ENCODE assay signal across 18 cellular contexts in genomic region chr11:14424096-14424495, GRCh38.
DNase-seq lines count a peak whose midpoint lies in the region; ATAC-seq and TF ChIP-seq lines count a peak whose summit lies in the region.
"Had no signal": no experiment of that assay in that cellular context is flagged by ENCODE, and none has a peak within 500 bp of the region (broad histone marks: within the 10 kb centered on the region; RNA-seq: fewer than 3 reads in every experiment).

No MANE protein-coding gene starts in this region.

- H3K9me3 Mint-ChIP-seq in CD8-positive, alpha-beta memory T cell: no peaks in the 10 kb centered on the region
- H3K9me3 Mint-ChIP-seq: activated naive CD4-positive, alpha-beta T cell treated with anti-CD3 and anti-CD28 coated beads for 36 hours; CD14-positive monocyte; immature natural killer cell; mesothelial cell of epicardium; stimulated activated memory B cell treated with anti-CD40 and anti-IgM and Interleukin-4, amounts not matched to agents 10 μg/mL and 1 μg/mL and 100 μg/mL, for 72 hours had no signal

- DNase-seq in AG20443 (ENCODE audit: low spot score) (peak; percentile 33), IMR-90 (peak; percentile 80), cardiac fibroblast (ENCODE audit: low read depth in 2 of 2) (peak; percentile 32 to 83), mesenchymal stem cell (peak; percentile 80), BE2C (no peak)
- no peak for DNase-seq in CD8-positive, alpha-beta memory T cell
- DNase-seq: activated naive CD4-positive, alpha-beta T cell treated with anti-CD3 and anti-CD28 coated beads for 36 hours; effector CD4-positive, alpha-beta T cell; immature natural killer cell; NCI-H1417 treated with DMSO at 0.1 percent for 48 hours; sigmoid colon had no signal

- H4K8ac ChIP-seq in IMR-90 (ENCODE audit: low read depth in 2 of 2, low read length in 2 of 2) (peak overlapping the region; percentile 89 to 94), mesenchymal stem cell (ENCODE audit: low read length) (no peak overlapping the region)

- H2AFZ ChIP-seq in IMR-90 (replicated peaks; ENCODE audit: low read length, poor library complexity) (no peak overlapping the region), mesenchymal stem cell (ENCODE audit: low read depth, low read length) (no peak overlapping the region)

- H2AK5ac ChIP-seq in IMR-90 (ENCODE audit: low read depth, low read length) (peak overlapping the region; percentile 52; the same call in 1 of the 2 replicates), mesenchymal stem cell (ENCODE audit: low read length, severe bottlenecking) (peak overlapping the region; percentile 49)

- H3K18ac ChIP-seq in IMR-90 (ENCODE audit: low read depth, low read length) (peak overlapping the region; percentile 100; the same call in 1 of the 2 replicates), mesenchymal stem cell (ENCODE audit: low read depth in 1 of 2, low read length in 2 of 2) (peak overlapping the region in 1 of 2 experiments; percentile 34)

- peak overlapping the region; percentile 89 for H2BK20ac ChIP-seq in IMR-90 (ENCODE audit: low read depth, low read length)

- peak overlapping the region; percentile 64; the same call in 1 of the 2 replicates for H3K27ac ChIP-seq in IMR-90 (ENCODE audit: insufficient read depth, low read length)
- H3K27ac ChIP-seq in mesenchymal stem cell (ENCODE audit: low read length, poor library complexity, severe bottlenecking): peak overlapping the region; percentile 95
- H3K27ac ChIP-seq in CD8-positive, alpha-beta memory T cell (ENCODE audit: low read depth, low read length): no peak overlapping the region
- H3K27ac ChIP-seq: cardiac muscle cell, VCaP had no signal

- BruUV-seq in IMR-90 (replicated peaks; lab: Mats Ljungman, UMichigan): no TSS peak

- ATAC-seq in IMR-90 (ENCODE audit: low read depth): peak; percentile 16
- no peak for ATAC-seq in HG02588 (IDR thresholded peaks at IDR 0.05; ENCODE audit: unreplicated experiment)
- no peak for ATAC-seq in GM21423 (IDR thresholded peaks at IDR 0.05; ENCODE audit: unreplicated experiment)
- ATAC-seq: stimulated activated memory B cell treated with anti-CD40 and anti-IgM and Interleukin-4, amounts not matched to agents 10 μg/mL and 1 μg/mL and 100 μg/mL, for 72 hours had no signal

- H3K23ac ChIP-seq in IMR-90 (ENCODE audit: low read depth, low read length): peak overlapping the region; percentile 59
- no peak overlapping the region for H3K23ac ChIP-seq in mesenchymal stem cell (ENCODE audit: low read length in 2 of 2)

- H3K4me3 ChIP-seq in IMR-90 (ENCODE audit: insufficient read depth, low read depth, low read length) (no peak overlapping the region), cardiac fibroblast (replicated peaks in 1 of 2; ENCODE audit: low read depth in 2 of 2, low read length in 2 of 2) (no peak overlapping the region), mesenchymal stem cell (ENCODE audit: insufficient read depth in 1 of 2, low read depth in 1 of 2, low read length in 2 of 2) (no peak overlapping the region), BE2C (ENCODE audit: low read depth, low read length) (no peak overlapping the region)
- no peak overlapping the region for H3K4me3 ChIP-seq in CD8-positive, alpha-beta memory T cell (ENCODE audit: low read length)
- H3K4me3 ChIP-seq: cardiac muscle cell, sigmoid colon had no signal

- in situ Hi-C loops in IMR-90 (cut with MboI; ENCODE audit: low sequenced_read_pairs): no loop called here

- no peaks in the 10 kb centered on the region for H3K27me3 ChIP-seq in IMR-90 (ENCODE audit: control insufficient read depth, insufficient read depth, low read length)
- no peaks in the 10 kb centered on the region for H3K27me3 ChIP-seq in mesenchymal stem cell (ENCODE audit: control insufficient read depth in 1 of 2, insufficient read depth in 1 of 2, low read length in 2 of 2)
- H3K27me3 ChIP-seq in CD8-positive, alpha-beta memory T cell (ENCODE audit: insufficient read depth, low read length, poor library complexity, severe bottlenecking): no peaks in the 10 kb centered on the region
- no peaks in the 10 kb centered on the region for H3K27me3 ChIP-seq in BE2C
- H3K27me3 ChIP-seq: cardiac muscle cell, sigmoid colon had no signal

- H4K5ac ChIP-seq in IMR-90 (ENCODE audit: low read depth, low read length): peak overlapping the region; percentile 87; the same call in 1 of the 2 replicates

- peak overlapping the region; percentile 78 for H4K91ac ChIP-seq in IMR-90 (ENCODE audit: insufficient read depth, low read depth, low read length)
- no peak overlapping the region for H4K91ac ChIP-seq in mesenchymal stem cell (ENCODE audit: low read length)

- H3K36me3 Mint-ChIP-seq in CD8-positive, alpha-beta memory T cell: no peaks in the 10 kb centered on the region
- H3K36me3 Mint-ChIP-seq: CD14-positive monocyte; mesothelial cell of epicardium; stimulated activated memory B cell treated with anti-CD40 and anti-IgM and Interleukin-4, amounts not matched to agents 10 μg/mL and 1 μg/mL and 100 μg/mL, for 72 hours had no signal

- H3K9me3 ChIP-seq in IMR-90 (ENCODE audit: control insufficient read depth, insufficient read depth, low read length) (no peaks in the 10 kb centered on the region), mesenchymal stem cell (ENCODE audit: control insufficient read depth, low read length) (no peaks in the 10 kb centered on the region), BE2C (no peaks in the 10 kb centered on the region)
- H3K9me3 ChIP-seq in CD8-positive, alpha-beta memory T cell (ENCODE audit: low read length): no peaks in the 10 kb centered on the region
- H3K9me3 ChIP-seq: sigmoid colon had no signal

- no peaks in the 10 kb centered on the region for H3K27me3 Mint-ChIP-seq in CD8-positive, alpha-beta memory T cell
- H3K27me3 Mint-ChIP-seq: stimulated activated memory B cell treated with anti-CD40 and anti-IgM and Interleukin-4, amounts not matched to agents 10 μg/mL and 1 μg/mL and 100 μg/mL, for 72 hours had no signal

- CTCF ChIA-PET in IMR-90 (lab: Yijun Ruan, JAX): interaction anchor here (0.9 to 2.3 kb wide), 2 partner anchors 12 to 31 kb away, joined by 3 to 5 read pairs; no protein-coding TSS in a partner anchor
- CTCF ChIA-PET in CD8-positive, alpha-beta memory T cell (lab: Charles Lee): no interaction called here

- peaks cover 0 to 4% (median 0%) of the 10 kb centered on the region in 3 donors for H3K4me1 Mint-ChIP-seq in CD8-positive, alpha-beta memory T cell
- H3K4me1 Mint-ChIP-seq: CD14-positive monocyte had no signal

- no peak overlapping the region for H2BK12ac ChIP-seq in mesenchymal stem cell (ENCODE audit: low read length in 2 of 2)

- no peak overlapping the region for H3K27ac Mint-ChIP-seq in CD8-positive, alpha-beta memory T cell
- H3K27ac Mint-ChIP-seq: activated naive CD4-positive, alpha-beta T cell treated with anti-CD3 and anti-CD28 coated beads for 36 hours; CD14-positive monocyte; immature natural killer cell; mesothelial cell of epicardium; stimulated activated memory B cell treated with anti-CD40 and anti-IgM and Interleukin-4, amounts not matched to agents 10 μg/mL and 1 μg/mL and 100 μg/mL, for 72 hours had no signal

- no peaks in the 10 kb centered on the region for H3K36me3 ChIP-seq in IMR-90 (ENCODE audit: control insufficient read depth, insufficient read depth, low read length)
- H3K36me3 ChIP-seq in mesenchymal stem cell (ENCODE audit: control insufficient read depth in 1 of 2, insufficient read depth in 2 of 2, low read depth in 1 of 2, low read length in 2 of 2): no peaks in the 10 kb centered on the region
- H3K36me3 ChIP-seq in CD8-positive, alpha-beta memory T cell (ENCODE audit: insufficient read depth, low read length): no peaks in the 10 kb centered on the region
- H3K36me3 ChIP-seq in BE2C: no peaks in the 10 kb centered on the region
- H3K36me3 ChIP-seq: cardiac muscle cell, sigmoid colon had no signal

- H3K4me2 ChIP-seq in IMR-90 (ENCODE audit: low read depth, low read length): peak overlapping the region; percentile 63; the same call in 1 of the 2 replicates
- no peak overlapping the region for H3K4me2 ChIP-seq in mesenchymal stem cell (ENCODE audit: low read length, poor library complexity, severe bottlenecking)

- POLR2A ChIA-PET in IMR-90 (lab: Charles Lee; ENCODE audit: unreplicated experiment): no interaction called here
- POLR2A ChIA-PET in CD8-positive, alpha-beta memory T cell (lab: Charles Lee): no interaction called here

- H2BK15ac ChIP-seq in IMR-90 (ENCODE audit: low read depth, low read length) (peak overlapping the region; percentile 61; the same call in 2 of the 3 replicates), mesenchymal stem cell (ENCODE audit: low read depth, poor library complexity, severe bottlenecking) (no peak overlapping the region)

- H2AK9ac ChIP-seq in IMR-90 (replicated peaks; ENCODE audit: low read depth, low read length, poor library complexity): no peak overlapping the region

- H3K9me1 ChIP-seq in IMR-90 (ENCODE audit: insufficient read depth, low read length): peaks cover 13% of the 10 kb centered on the region

- H3K4me1 ChIP-seq in IMR-90 (ENCODE audit: control insufficient read depth, insufficient read depth, low read length) (peaks cover 14% of the 10 kb centered on the region), mesenchymal stem cell (ENCODE audit: control insufficient read depth, insufficient read depth, low read depth, low read length) (peaks cover 15% of the 10 kb centered on the region), BE2C (no peaks in the 10 kb centered on the region)
- H3K4me1 ChIP-seq in CD8-positive, alpha-beta memory T cell (ENCODE audit: insufficient read depth, low read length): no peaks in the 10 kb centered on the region

- H2BK5ac ChIP-seq in IMR-90 (ENCODE audit: low read depth, low read length, poor library complexity, severe bottlenecking) (peak overlapping the region; percentile 90), mesenchymal stem cell (ENCODE audit: low read depth, low read length, poor library complexity, severe bottlenecking) (peak overlapping the region; percentile 90)

- TF ChIP-seq CTCF in IMR-90 (conservative IDR thresholded peaks at IDR 0.05; ENCODE audit: low read depth, low read length): no peak
- no peak for TF ChIP-seq CTCF in cardiac fibroblast (IDR thresholded peaks at IDR 0.05; ENCODE audit: low read depth, low read length)
- no peak for TF ChIP-seq CTCF in BE2C (IDR thresholded peaks at IDR 0.05; ENCODE audit: low read depth, low read length)

- no peaks in the 10 kb centered on the region for H4K20me1 ChIP-seq in IMR-90 (ENCODE audit: insufficient read depth, low read length)

- H3K4ac ChIP-seq in IMR-90 (ENCODE audit: low read depth, low read length) (peak overlapping the region; percentile 92; the same call in 1 of the 2 replicates), mesenchymal stem cell (ENCODE audit: low read depth in 1 of 2, low read length in 2 of 2) (no peak overlapping the region)

- H3K56ac ChIP-seq in IMR-90 (ENCODE audit: extremely low read depth, insufficient read depth, low read length): peak overlapping the region; percentile 60

- no peak overlapping the region; the same call in 1 of the 2 replicates for H3K9ac ChIP-seq in IMR-90 (ENCODE audit: low read depth, low read length)
- peak overlapping the region; percentile 62 for H3K9ac ChIP-seq in mesenchymal stem cell (ENCODE audit: low read length)

- no peak overlapping the region for H3K4me3 Mint-ChIP-seq in CD8-positive, alpha-beta memory T cell
- H3K4me3 Mint-ChIP-seq: activated naive CD4-positive, alpha-beta T cell treated with anti-CD3 and anti-CD28 coated beads for 36 hours; CD14-positive monocyte; immature natural killer cell; mesothelial cell of epicardium; stimulated activated memory B cell treated with anti-CD40 and anti-IgM and Interleukin-4, amounts not matched to agents 10 μg/mL and 1 μg/mL and 100 μg/mL, for 72 hours had no signal

- H2BK120ac ChIP-seq in IMR-90 (ENCODE audit: low read depth, low read length): peak overlapping the region; percentile 92
- H2BK120ac ChIP-seq in mesenchymal stem cell (ENCODE audit: low read depth, low read length): no peak overlapping the region

- TF ChIP-seq RAD21 in IMR-90 (IDR thresholded peaks at IDR 0.05; ENCODE audit: low read length): no peak

- H3K79me1 ChIP-seq in IMR-90 (ENCODE audit: low read depth in 1 of 2, low read length in 2 of 2): peaks cover 0 to 9% of the 10 kb centered on the region in 2 experiments; a peak in 1 of 4 replicates
- peaks cover 2% of the 10 kb centered on the region for H3K79me1 ChIP-seq in mesenchymal stem cell (replicated peaks; ENCODE audit: low read length, poor library complexity, severe bottlenecking)

- dilution Hi-C loops in IMR-90 (cut with HindIII; ENCODE audit: low sequenced_read_pairs, unreplicated experiment): no loop called here

- peak overlapping the region; percentile 70 for H3K14ac ChIP-seq in IMR-90 (replicated peaks; ENCODE audit: low read depth, low read length)
- no peak overlapping the region for H3K14ac ChIP-seq in mesenchymal stem cell (ENCODE audit: low read length in 2 of 2)

- intact Hi-C loops in IMR-90 (cut with micrococcal nuclease): loop anchor here (5.0 kb wide), 1 partner anchor 42 kb away; no protein-coding TSS in a partner anchor

- no peak for TF ChIP-seq POLR2A in IMR-90 (IDR thresholded peaks at IDR 0.05; ENCODE audit: low read depth, low read length)

Comparison
In these comparisons a context has a peak if more than half of its experiments do, and no peak if none do; other contexts are left out.
1. DNase-seq: peak in AG20443 (single experiment), IMR-90 (single experiment), cardiac fibroblast (2 of 2) and mesenchymal stem cell (single experiment); none in CD8-positive, alpha-beta memory T cell (0 of 5) and BE2C (single experiment).